Comparison of ENCODE assay signal across 23 cellular contexts in the genomic region with DNA sequence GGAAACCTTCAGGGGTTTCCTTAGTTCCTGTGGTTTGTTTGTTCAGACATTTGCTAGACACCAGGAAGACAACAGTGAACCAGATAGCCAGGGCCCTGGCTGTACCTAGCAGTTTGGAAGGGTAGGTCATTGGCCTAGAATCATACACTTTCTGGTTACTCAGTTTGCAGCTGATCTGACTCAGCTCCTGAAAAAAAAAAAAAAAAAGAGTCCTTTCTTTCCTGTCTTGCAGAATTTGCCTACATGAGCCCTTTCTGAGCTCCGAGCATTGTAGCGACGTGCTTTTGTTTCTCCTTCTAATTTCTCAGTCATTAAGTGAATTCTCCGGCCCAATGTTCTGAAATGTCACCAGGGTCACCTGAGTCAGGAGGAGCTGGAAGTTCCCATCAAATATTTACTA. TPM values are rescaled to one million over a fixed set of nuclear protein-coding genes. Genes with fewer than 3 reads are reported as not detected.
A peak's percentile ranks its signal among the peaks of the same experiment; 100 is the strongest.
DNase-seq lines count a peak whose midpoint lies in the region; ATAC-seq and TF ChIP-seq lines count a peak whose summit lies in the region.
"Had no signal": no experiment of that assay in that cellular context is flagged by ENCODE, and none has a peak within 500 bp of the region (broad histone marks: within the 10 kb centered on the region; RNA-seq: fewer than 3 reads in every experiment).

No MANE protein-coding gene starts in this region.

- H3K4me3 Mint-ChIP-seq in activated naive CD8-positive, alpha-beta T cell, result peak overlapping the region; percentile 47
- no peak overlapping the region for H3K4me3 Mint-ChIP-seq in activated naive CD8-positive, alpha-beta T cell treated with anti-CD3 and anti-CD28 coated beads, Interleukin-2, amount 50 U/mL, for 24 hours
- H3K4me3 Mint-ChIP-seq in T-cell (peak overlapping the region; percentile 13 to 74 (median 28)), type B pancreatic cell (peak overlapping the region; percentile 59), Calu3 (ENCODE audit: low read depth, unreplicated experiment) (no peak overlapping the region)
- H3K4me3 Mint-ChIP-seq: activated CD4-positive, alpha-beta memory T cell treated with anti-CD3 and anti-CD28 coated beads for 36 hours had no signal

- H3K36me3 Mint-ChIP-seq in activated naive CD8-positive, alpha-beta T cell, result no peaks in the 10 kb centered on the region
- H3K36me3 Mint-ChIP-seq in activated naive CD8-positive, alpha-beta T cell treated with anti-CD3 and anti-CD28 coated beads, Interleukin-2, amount 50 U/mL, for 24 hours (ENCODE audit: low read depth), result no peaks in the 10 kb centered on the region
- H3K36me3 Mint-ChIP-seq in T-cell (no peaks in the 10 kb centered on the region), type B pancreatic cell (no peaks in the 10 kb centered on the region), Calu3 (ENCODE audit: insufficient read depth, unreplicated experiment) (peaks cover 6% of the 10 kb centered on the region)
- H3K36me3 Mint-ChIP-seq: activated CD4-positive, alpha-beta memory T cell treated with anti-CD3 and anti-CD28 coated beads for 36 hours had no signal

- H3K9me3 ChIP-seq in stomach, result no peaks in the 10 kb centered on the region
- H3K9me3 ChIP-seq: A549, gastrocnemius medialis, prostate gland had no signal

- H3K27ac Mint-ChIP-seq in activated naive CD8-positive, alpha-beta T cell, result no peak overlapping the region
- H3K27ac Mint-ChIP-seq in activated naive CD8-positive, alpha-beta T cell treated with anti-CD3 and anti-CD28 coated beads, Interleukin-2, amount 50 U/mL, for 24 hours, result no peak overlapping the region
- no peak overlapping the region for H3K27ac Mint-ChIP-seq in T-cell
- no peak overlapping the region for H3K27ac Mint-ChIP-seq in type B pancreatic cell
- no peak overlapping the region for H3K27ac Mint-ChIP-seq in Calu3 (ENCODE audit: unreplicated experiment)
- H3K27ac Mint-ChIP-seq: activated CD4-positive, alpha-beta memory T cell treated with anti-CD3 and anti-CD28 coated beads for 36 hours had no signal

- no peak for TF ChIP-seq EP300 in stomach (IDR thresholded peaks at IDR 0.05)

- POLR2A ChIA-PET in T-cell (lab: Charles Lee), result interaction anchor here in 1 of 2 donors (0.6 kb wide), 4 partner anchors 63 to 235 kb away, joined by 3 to 8 read pairs (median 3); no protein-coding TSS in a partner anchor

- H3K4me1 ChIP-seq in stomach, result peaks cover 19 to 26% (median 23%) of the 10 kb centered on the region in 4 donors
- H3K4me1 ChIP-seq: prostate gland had no signal

- TF ChIP-seq CTCF in type B pancreatic cell (conservative IDR thresholded peaks at IDR 0.05) (no peak), Calu3 (IDR thresholded peaks at IDR 0.05; ENCODE audit: unreplicated experiment) (no peak), stomach (IDR thresholded peaks at IDR 0.05) (no peak)

- peaks cover 32% of the 10 kb centered on the region for H3K27me3 Mint-ChIP-seq in activated naive CD8-positive, alpha-beta T cell
- H3K27me3 Mint-ChIP-seq in activated naive CD8-positive, alpha-beta T cell treated with anti-CD3 and anti-CD28 coated beads, Interleukin-2, amount 50 U/mL, for 24 hours, result peaks cover 57% of the 10 kb centered on the region
- peaks cover 52 to 57% of the 10 kb centered on the region in 2 donors for H3K27me3 Mint-ChIP-seq in T-cell
- H3K27me3 Mint-ChIP-seq in type B pancreatic cell, result peaks cover 76% of the 10 kb centered on the region
- H3K27me3 Mint-ChIP-seq in Calu3 (ENCODE audit: unreplicated experiment), result peaks cover 67% of the 10 kb centered on the region

- no peaks in the 10 kb centered on the region for H3K9me3 Mint-ChIP-seq in activated naive CD8-positive, alpha-beta T cell (ENCODE audit: low read depth)
- no peaks in the 10 kb centered on the region for H3K9me3 Mint-ChIP-seq in activated naive CD8-positive, alpha-beta T cell treated with anti-CD3 and anti-CD28 coated beads, Interleukin-2, amount 50 U/mL, for 24 hours
- H3K9me3 Mint-ChIP-seq in T-cell, result no peaks in the 10 kb centered on the region
- H3K9me3 Mint-ChIP-seq in type B pancreatic cell, result no peaks in the 10 kb centered on the region
- no peaks in the 10 kb centered on the region for H3K9me3 Mint-ChIP-seq in Calu3 (ENCODE audit: low read depth, unreplicated experiment)
- H3K9me3 Mint-ChIP-seq: activated CD4-positive, alpha-beta memory T cell treated with anti-CD3 and anti-CD28 coated beads for 36 hours had no signal

- no TSS peak for BruUV-seq in Calu3 (replicated peaks; lab: Mats Ljungman, UMichigan)

- no peaks in the 10 kb centered on the region for H3K36me3 ChIP-seq in stomach
- H3K36me3 ChIP-seq: brain microvascular endothelial cell, gastrocnemius medialis, prostate gland had no signal

- no peak overlapping the region for H3K27ac ChIP-seq in stomach
- H3K27ac ChIP-seq: A549, brain microvascular endothelial cell, gastrocnemius medialis, prostate gland, SK-N-MC had no signal

- CTCF ChIA-PET in T-cell (lab: Charles Lee) (interaction anchor here (0.5 to 0.6 kb wide), 2 partner anchors 194 to 440 kb away, joined by 3 to 5 read pairs; no protein-coding TSS in a partner anchor), Calu3 (lab: Charles Lee) (interaction anchor here (0.5 to 2.0 kb wide), 4 partner anchors 62 to 441 kb away, joined by 3 to 8 read pairs (median 4); partner anchors contain the start of gene POP5)

- no peak for DNase-seq in activated naive CD8-positive, alpha-beta T cell treated with anti-CD3 and anti-CD28 coated beads, Interleukin-2, amount 50 U/mL, for 24 hours
- DNase-seq in T-cell (no peak), fibroblast of peridontal ligament (ENCODE audit: extremely low read depth) (peak; percentile 5), type B pancreatic cell (ENCODE audit: extremely low spot score, unreplicated experiment) (no peak), Calu3 (no peak), stomach (no peak)
- DNase-seq: activated CD4-positive, alpha-beta memory T cell treated with anti-CD3 and anti-CD28 coated beads for 36 hours; activated CD4-positive, CD25-positive, alpha-beta regulatory T cell; brain microvascular endothelial cell; effector CD8-positive, alpha-beta T cell; gastrocnemius medialis; hippocampal formation; NCI-H1092 treated with DMSO at 0.1 percent for 48 hours; NCI-H2081; NCI-H345; NCI-H774 had no signal

- WGBS in stomach, 5 donors, result 81 to 86% (median 85%) methylated on average over 4 of the region's 4 CpGs

- H3K4me3 ChIP-seq in stomach, result no peak overlapping the region
- H3K4me3 ChIP-seq: A549, gastrocnemius medialis, prostate gland, SK-N-MC had no signal

- ATAC-seq in activated naive CD8-positive, alpha-beta T cell treated with anti-CD3 and anti-CD28 coated beads, Interleukin-2, amount 50 U/mL, for 24 hours, result no peak
- no peak for ATAC-seq in T-cell (replicated peaks in 1 of 4)
- ATAC-seq in GM18909 (IDR thresholded peaks at IDR 0.05; ENCODE audit: poor library complexity, unreplicated experiment), result no peak
- ATAC-seq: A549, esophagus mucosa, gastrocnemius medialis had no signal

- intact Hi-C loops in Calu3 (cut with micrococcal nuclease; ENCODE audit: unreplicated experiment), result no loop called here
- intact Hi-C loops in stomach (cut with DNase I; ENCODE audit: low total_unique reads), result no loop called here

- TF ChIP-seq POLR2A in stomach (IDR thresholded peaks at IDR 0.05), result no peak

- H3K27me3 ChIP-seq in stomach, result peaks cover 0 to 74% (median 40%) of the 10 kb centered on the region in 3 donors

- peaks cover 13% of the 10 kb centered on the region for H3K4me1 Mint-ChIP-seq in activated naive CD8-positive, alpha-beta T cell (ENCODE audit: low read depth)
- peaks cover 12% of the 10 kb centered on the region for H3K4me1 Mint-ChIP-seq in activated naive CD8-positive, alpha-beta T cell treated with anti-CD3 and anti-CD28 coated beads, Interleukin-2, amount 50 U/mL, for 24 hours
- peaks cover 8 to 18% (median 13%) of the 10 kb centered on the region in 3 donors for H3K4me1 Mint-ChIP-seq in T-cell
- peaks cover 14% of the 10 kb centered on the region for H3K4me1 Mint-ChIP-seq in type B pancreatic cell (ENCODE audit: unreplicated experiment)
- H3K4me1 Mint-ChIP-seq in Calu3 (ENCODE audit: low read depth, unreplicated experiment), result peaks cover 13% of the 10 kb centered on the region

RNA-seq across cellular contexts. Expression of gene CABP1, which starts 2.4 kb away (rescaled TPM):
- not detected for total RNA-seq in T-cell
- 0.26 and 0.56 TPM in 2 replicates for total RNA-seq in type B pancreatic cell (ENCODE audit: low replicate concordance)
- 0.14 and 0.98 TPM in 2 replicates for total RNA-seq in Calu3 (2022)
- total RNA-seq in stomach, result 1 to 10 TPM in 2 of 5 donors, not detected in 3; 1.1 to 2.0 TPM
- 1 to 10 TPM; 1.5 to 2.4 (median 2.0) TPM for polyA plus RNA-seq in stomach
- polyA plus RNA-seq: BJ had no signal

RNA-seq across cellular contexts. Expression of gene MLEC, which starts 44.1 kb away (rescaled TPM):
- total RNA-seq in T-cell, result 10 to 100 TPM; 26.3 to 61.3 (median 55.3) TPM
- 168 and 172 TPM in 2 replicates for total RNA-seq in type B pancreatic cell (ENCODE audit: low replicate concordance)
- total RNA-seq in Calu3 (2022), result 268 and 290 TPM in 2 replicates
- 1,000 to 10,000 TPM in 1 of 5 donors, 10 to 100 TPM in 4; 22.2 to 1,695 (median 86.6) TPM for total RNA-seq in stomach
- 10 to 100 TPM; 15.1 to 28.4 (median 17.1) TPM for polyA plus RNA-seq in stomach

Comparison
In these comparisons a context has a peak if more than half of its experiments do, and no peak if none do; other contexts are left out.
1. H3K4me3 Mint-ChIP-seq: peak in activated naive CD8-positive, alpha-beta T cell (single experiment), T-cell (3 of 3) and type B pancreatic cell (single experiment); none in activated naive CD8-positive, alpha-beta T cell treated with anti-CD3 and anti-CD28 coated beads, Interleukin-2, amount 50 U/mL, for 24 hours (single experiment) and Calu3 (single experiment).